18 cellular contexts compared by ENCODE assay signal in genomic region chr14:106029959-106030358, GRCh38.
DNase-seq lines count a peak whose midpoint lies in the region; ATAC-seq and TF ChIP-seq lines count a peak whose summit lies in the region.
"Had no signal": no experiment of that assay in that cellular context is flagged by ENCODE, and none has a peak within 500 bp of the region (broad histone marks: within the 10 kb centered on the region; RNA-seq: fewer than 3 reads in every experiment).

No MANE protein-coding gene starts in this region.

- H3K4me1 ChIP-seq in left lung (no peaks in the 10 kb centered on the region), lung (ENCODE audit: control insufficient read depth in 2 of 2, insufficient read depth in 2 of 2, low read length in 2 of 2) (no peaks in the 10 kb centered on the region), ascending aorta (no peaks in the 10 kb centered on the region)
- H3K4me1 ChIP-seq: A549, Caco-2 had no signal

- no peaks in the 10 kb centered on the region for H3K36me3 Mint-ChIP-seq in activated naive CD4-positive, alpha-beta T cell treated with anti-CD3 and anti-CD28 coated beads, Interleukin-2, amount 50 U/mL, for 24 hours
- H3K36me3 Mint-ChIP-seq: CD8-positive, alpha-beta T cell had no signal

- no peak overlapping the region for H3K4me3 Mint-ChIP-seq in activated naive CD4-positive, alpha-beta T cell treated with anti-CD3 and anti-CD28 coated beads, Interleukin-2, amount 50 U/mL, for 24 hours
- H3K4me3 Mint-ChIP-seq: B cell; CD4-positive, alpha-beta T cell; CD8-positive, alpha-beta T cell had no signal

- H3K27me3 ChIP-seq in left lung (peaks cover 0 to 13% of the 10 kb centered on the region in 2 donors), lung (ENCODE audit: control insufficient read depth, insufficient read depth) (no peaks in the 10 kb centered on the region), ascending aorta (no peaks in the 10 kb centered on the region)
- H3K27me3 ChIP-seq: BLaER1 treated with 17β-estradiol and CSF1 and Interleukin-3, amounts not matched to agents 10 nM and 100 nM had no signal

- H3K36me3 ChIP-seq in left lung (no peaks in the 10 kb centered on the region), lung (ENCODE audit: control insufficient read depth in 2 of 2, insufficient read depth in 2 of 2, low read length in 2 of 2) (no peaks in the 10 kb centered on the region), ascending aorta (no peaks in the 10 kb centered on the region)
- H3K36me3 ChIP-seq: BLaER1 treated with 17β-estradiol and CSF1 and Interleukin-3, amounts not matched to agents 10 nM and 100 nM had no signal

- no peaks in the 10 kb centered on the region for H3K27me3 Mint-ChIP-seq in activated naive CD4-positive, alpha-beta T cell treated with anti-CD3 and anti-CD28 coated beads, Interleukin-2, amount 50 U/mL, for 24 hours
- H3K27me3 Mint-ChIP-seq: B cell; CD4-positive, alpha-beta T cell had no signal

- H3K4me1 Mint-ChIP-seq in activated naive CD4-positive, alpha-beta T cell treated with anti-CD3 and anti-CD28 coated beads, Interleukin-2, amount 50 U/mL, for 24 hours, result peaks cover 13% of the 10 kb centered on the region
- H3K4me1 Mint-ChIP-seq: B cell had no signal

- H3K27ac ChIP-seq in left lung (no peak overlapping the region), lung (ENCODE audit: low read depth in 1 of 2, low read length in 1 of 2) (no peak overlapping the region), ascending aorta (no peak overlapping the region)
- H3K27ac ChIP-seq: 22Rv1; A549; BLaER1 treated with 17β-estradiol and CSF1 and Interleukin-3, amounts not matched to agents 10 nM and 100 nM; C4-2B had no signal

- intact Hi-C loops in left lung (cut with DNase I), result no loop called here
- intact Hi-C loops in ascending aorta (cut with DNase I), result no loop called here

- H3K4me3 ChIP-seq in left lung (no peak overlapping the region), lung (no peak overlapping the region), ascending aorta (no peak overlapping the region)
- H3K4me3 ChIP-seq: A549; BLaER1 treated with 17β-estradiol and CSF1 and Interleukin-3, amounts not matched to agents 10 nM and 100 nM had no signal

- TF ChIP-seq CTCF in left lung (IDR thresholded peaks at IDR 0.05) (no peak), lung (IDR thresholded peaks at IDR 0.05; ENCODE audit: control extremely low read depth, extremely low read depth) (no peak), ascending aorta (IDR thresholded peaks at IDR 0.05) (no peak)

- WGBS in lung, 2 donors, result 61 to 62% methylated on average over 4 of the region's 4 CpGs

- H3K9me3 Mint-ChIP-seq in activated naive CD4-positive, alpha-beta T cell treated with anti-CD3 and anti-CD28 coated beads, Interleukin-2, amount 50 U/mL, for 24 hours, result no peaks in the 10 kb centered on the region
- H3K9me3 Mint-ChIP-seq: CD4-positive, alpha-beta T cell; CD8-positive, alpha-beta T cell had no signal

- DNase-seq in activated naive CD4-positive, alpha-beta T cell (lab: John Stamatoyannopoulos, UW), result no peak
- DNase-seq in left lung, result no peak
- DNase-seq in lung (ENCODE audit: low spot score), result no peak
- no peak for DNase-seq in ascending aorta (ENCODE audit: low spot score in 2 of 2)
- DNase-seq: AML-193; Caco-2; Calu3; CD4-positive, alpha-beta T cell; CD8-positive, alpha-beta T cell; GF-D8 had no signal

- no peaks in the 10 kb centered on the region for H3K9me3 ChIP-seq in left lung
- H3K9me3 ChIP-seq in lung (ENCODE audit: control insufficient read depth in 2 of 2, insufficient read depth in 1 of 2, low read length in 1 of 2), result no peaks in the 10 kb centered on the region
- H3K9me3 ChIP-seq in ascending aorta, result no peaks in the 10 kb centered on the region
- H3K9me3 ChIP-seq: A549; BLaER1 treated with 17β-estradiol and CSF1 and Interleukin-3, amounts not matched to agents 10 nM and 100 nM; Caco-2 had no signal

- ATAC-seq in left lung (peak; percentile 91), lung (ENCODE audit: insufficient read depth, low FRiP score) (peak; percentile 19), HG03135 (IDR thresholded peaks at IDR 0.05; ENCODE audit: unreplicated experiment) (no peak), HG02623 (IDR thresholded peaks at IDR 0.05; ENCODE audit: unreplicated experiment) (no peak)
- ATAC-seq: A549; CD8-positive, alpha-beta T cell had no signal

- H3K27ac Mint-ChIP-seq in activated naive CD4-positive, alpha-beta T cell treated with anti-CD3 and anti-CD28 coated beads, Interleukin-2, amount 50 U/mL, for 24 hours, result peak overlapping the region; percentile 76
- H3K27ac Mint-ChIP-seq: B cell; CD4-positive, alpha-beta T cell; CD8-positive, alpha-beta T cell had no signal

Comparison
In these comparisons a context has a peak if more than half of its experiments do, and no peak if none do; other contexts are left out.
1. ATAC-seq: peak in left lung (single experiment) and lung (single experiment); none in HG03135 (single experiment) and HG02623 (single experiment).